Comparison of ENCODE assay signal across 11 cellular contexts in genomic region chr9:134551657-134552348, GRCh38.
DNase-seq lines count a peak whose midpoint lies in the region; ATAC-seq and TF ChIP-seq lines count a peak whose summit lies in the region.
"Had no signal": no experiment of that assay in that cellular context is flagged by ENCODE, and none has a peak within 500 bp of the region (broad histone marks: within the 10 kb centered on the region; RNA-seq: fewer than 3 reads in every experiment).

No MANE protein-coding gene starts in this region.

- H3K36me3 ChIP-seq in left lung = no peaks in the 10 kb centered on the region
- H3K36me3 ChIP-seq in colonic mucosa = no peaks in the 10 kb centered on the region

- in situ Hi-C loops in astrocyte of the spinal cord (cut with HindIII; ENCODE audit: low sequenced_read_pairs) = no loop called here

- H3K4me1 ChIP-seq in left lung (peaks cover 13 to 18% of the 10 kb centered on the region in 2 donors), colonic mucosa (no peaks in the 10 kb centered on the region)

- H3K4me3 ChIP-seq in astrocyte of the spinal cord (ENCODE audit: low read depth, low read length) = no peak overlapping the region
- no peak overlapping the region for H3K4me3 ChIP-seq in left lung
- H3K4me3 ChIP-seq in colonic mucosa = no peak overlapping the region

- peaks cover 0 to 44% of the 10 kb centered on the region in 2 donors for H3K27me3 ChIP-seq in left lung
- no peaks in the 10 kb centered on the region for H3K27me3 ChIP-seq in colonic mucosa

- intact Hi-C loops in left lung (cut with DNase I) = no loop called here
- intact Hi-C loops in colonic mucosa (cut with DNase I) = no loop called here

- no peaks in the 10 kb centered on the region for H3K9me3 ChIP-seq in left lung
- H3K9me3 ChIP-seq in colonic mucosa = no peaks in the 10 kb centered on the region

- H3K27ac ChIP-seq in left lung (peak overlapping the region in 1 of 2 donors; percentile 58), colonic mucosa (no peak overlapping the region)
- H3K27ac ChIP-seq: KMS-11, VCaP had no signal

- TF ChIP-seq CTCF in astrocyte of the spinal cord (IDR thresholded peaks at IDR 0.05; ENCODE audit: low read depth, low read length) (no peak), left lung (IDR thresholded peaks at IDR 0.05) (no peak), colonic mucosa (IDR thresholded peaks at IDR 0.05) (no peak)

- ATAC-seq in left lung (peak; percentile 51), HG03108 (IDR thresholded peaks at IDR 0.05; ENCODE audit: unreplicated experiment) (no peak), HG03565 (IDR thresholded peaks at IDR 0.05; ENCODE audit: unreplicated experiment) (no peak)

- DNase-seq in A172 (ENCODE audit: low spot score) (peak; percentile 98), HT1080 (ENCODE audit: low read depth) (peak; percentile 95), astrocyte of the spinal cord (ENCODE audit: low read depth, low spot score) (peak; percentile 97), left lung (peak; percentile 55 to 82), NCI-H2107 (lab: John Stamatoyannopoulos, UW) (no peak), colonic mucosa (no peak)
- DNase-seq: mesendoderm had no signal

- peak overlapping the region in 1 of 2 donors; percentile 24 for H3K9ac ChIP-seq in colonic mucosa (ENCODE audit: low read depth in 2 of 2, low read length in 2 of 2)
- H3K9ac ChIP-seq: KMS-11 had no signal

Comparison
In these comparisons a context has a peak if more than half of its experiments do, and no peak if none do; other contexts are left out.
1. DNase-seq: peak in A172 (single experiment), HT1080 (single experiment), astrocyte of the spinal cord (single experiment) and left lung (2 of 2); none in NCI-H2107 (single experiment) and colonic mucosa (single experiment).